Comparison of ENCODE assay signal across 2 cellular contexts in the genomic region with DNA sequence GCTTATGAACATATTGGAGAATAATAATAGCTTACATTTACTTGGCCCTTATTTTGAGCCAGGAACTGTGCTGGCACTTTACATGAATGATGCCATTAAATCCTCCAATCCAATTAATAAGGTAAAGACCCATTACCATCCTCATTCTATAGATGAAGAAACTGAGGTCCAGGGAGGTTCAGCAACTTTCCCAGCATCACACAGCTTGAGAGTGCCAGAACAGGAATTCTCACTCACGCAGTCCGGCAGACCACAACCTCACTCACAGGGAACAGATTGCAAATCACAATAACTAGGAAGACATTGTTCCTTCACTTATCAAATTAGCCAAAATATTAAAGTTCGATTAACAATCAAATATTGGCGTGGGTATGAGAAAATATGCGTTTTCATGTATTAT.
TF ChIP-seq lines count a peak whose summit lies in the region.

No MANE protein-coding gene starts in this region.

TF ChIP-seq in A549, 52 proteins besides CTCF, POLR2A, EP300 and RAD21 (continued from another document):
- TF ChIP-seq, protein P1, sequence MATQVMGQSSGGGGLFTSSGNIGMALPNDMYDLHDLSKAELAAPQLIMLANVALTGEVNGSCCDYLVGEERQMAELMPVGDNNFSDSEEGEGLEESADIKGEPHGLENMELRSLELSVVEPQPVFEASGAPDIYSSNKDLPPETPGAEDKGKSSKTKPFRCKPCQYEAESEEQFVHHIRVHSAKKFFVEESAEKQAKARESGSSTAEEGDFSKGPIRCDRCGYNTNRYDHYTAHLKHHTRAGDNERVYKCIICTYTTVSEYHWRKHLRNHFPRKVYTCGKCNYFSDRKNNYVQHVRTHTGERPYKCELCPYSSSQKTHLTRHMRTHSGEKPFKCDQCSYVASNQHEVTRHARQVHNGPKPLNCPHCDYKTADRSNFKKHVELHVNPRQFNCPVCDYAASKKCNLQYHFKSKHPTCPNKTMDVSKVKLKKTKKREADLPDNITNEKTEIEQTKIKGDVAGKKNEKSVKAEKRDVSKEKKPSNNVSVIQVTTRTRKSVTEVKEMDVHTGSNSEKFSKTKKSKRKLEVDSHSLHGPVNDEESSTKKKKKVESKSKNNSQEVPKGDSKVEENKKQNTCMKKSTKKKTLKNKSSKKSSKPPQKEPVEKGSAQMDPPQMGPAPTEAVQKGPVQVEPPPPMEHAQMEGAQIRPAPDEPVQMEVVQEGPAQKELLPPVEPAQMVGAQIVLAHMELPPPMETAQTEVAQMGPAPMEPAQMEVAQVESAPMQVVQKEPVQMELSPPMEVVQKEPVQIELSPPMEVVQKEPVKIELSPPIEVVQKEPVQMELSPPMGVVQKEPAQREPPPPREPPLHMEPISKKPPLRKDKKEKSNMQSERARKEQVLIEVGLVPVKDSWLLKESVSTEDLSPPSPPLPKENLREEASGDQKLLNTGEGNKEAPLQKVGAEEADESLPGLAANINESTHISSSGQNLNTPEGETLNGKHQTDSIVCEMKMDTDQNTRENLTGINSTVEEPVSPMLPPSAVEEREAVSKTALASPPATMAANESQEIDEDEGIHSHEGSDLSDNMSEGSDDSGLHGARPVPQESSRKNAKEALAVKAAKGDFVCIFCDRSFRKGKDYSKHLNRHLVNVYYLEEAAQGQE (IDR thresholded peaks at IDR 0.05), result no peak
- TF ChIP-seq, protein P2, sequence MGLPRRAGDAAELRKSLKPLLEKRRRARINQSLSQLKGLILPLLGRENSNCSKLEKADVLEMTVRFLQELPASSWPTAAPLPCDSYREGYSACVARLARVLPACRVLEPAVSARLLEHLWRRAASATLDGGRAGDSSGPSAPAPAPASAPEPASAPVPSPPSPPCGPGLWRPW (IDR thresholded peaks at IDR 0.05), result no peak
- TF ChIP-seq ZFP36 (IDR thresholded peaks at IDR 0.05; ENCODE audit: borderline replicate concordance, partially characterized antibody), result peak; percentile 63
- TF ChIP-seq RARB (CRISPR knock-in tag; IDR thresholded peaks at IDR 0.05), result no peak
- TF ChIP-seq KDM1A (IDR thresholded peaks at IDR 0.05; ENCODE audit: low read depth), result peak; percentile 63; the same call in 1 of the 2 replicates
- TF ChIP-seq ESRRA (IDR thresholded peaks at IDR 0.05; ENCODE audit: borderline replicate concordance, low read length), result no peak
- TF ChIP-seq, protein P3, sequence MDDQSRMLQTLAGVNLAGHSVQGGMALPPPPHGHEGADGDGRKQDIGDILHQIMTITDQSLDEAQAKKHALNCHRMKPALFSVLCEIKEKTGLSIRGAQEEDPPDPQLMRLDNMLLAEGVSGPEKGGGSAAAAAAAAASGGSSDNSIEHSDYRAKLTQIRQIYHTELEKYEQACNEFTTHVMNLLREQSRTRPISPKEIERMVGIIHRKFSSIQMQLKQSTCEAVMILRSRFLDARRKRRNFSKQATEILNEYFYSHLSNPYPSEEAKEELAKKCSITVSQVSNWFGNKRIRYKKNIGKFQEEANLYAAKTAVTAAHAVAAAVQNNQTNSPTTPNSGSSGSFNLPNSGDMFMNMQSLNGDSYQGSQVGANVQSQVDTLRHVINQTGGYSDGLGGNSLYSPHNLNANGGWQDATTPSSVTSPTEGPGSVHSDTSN (IDR thresholded peaks at IDR 0.05), result no peak
- TF ChIP-seq HDAC2 (IDR thresholded peaks at IDR 0.05), result 0 out of 2 replicates have a peak, but pooled peaks have one; percentile 35
- peak; percentile 7; the same call in 1 of the 2 replicates for TF ChIP-seq HOXB5 (CRISPR knock-in tag; IDR thresholded peaks at IDR 0.05)
- no peak for TF ChIP-seq CBX2 (IDR thresholded peaks at IDR 0.05; ENCODE audit: borderline replicate concordance, low read depth)
- TF ChIP-seq HOXB13 (CRISPR knock-in tag; IDR thresholded peaks at IDR 0.05; ENCODE audit: low read depth), result 0 out of 2 replicates have a peak, but pooled peaks have one; percentile 10

TF ChIP-seq in WTC11, 78 proteins besides CTCF, POLR2A, EP300 and RAD21 (continued from another document):
- TF ChIP-seq, protein P4, sequence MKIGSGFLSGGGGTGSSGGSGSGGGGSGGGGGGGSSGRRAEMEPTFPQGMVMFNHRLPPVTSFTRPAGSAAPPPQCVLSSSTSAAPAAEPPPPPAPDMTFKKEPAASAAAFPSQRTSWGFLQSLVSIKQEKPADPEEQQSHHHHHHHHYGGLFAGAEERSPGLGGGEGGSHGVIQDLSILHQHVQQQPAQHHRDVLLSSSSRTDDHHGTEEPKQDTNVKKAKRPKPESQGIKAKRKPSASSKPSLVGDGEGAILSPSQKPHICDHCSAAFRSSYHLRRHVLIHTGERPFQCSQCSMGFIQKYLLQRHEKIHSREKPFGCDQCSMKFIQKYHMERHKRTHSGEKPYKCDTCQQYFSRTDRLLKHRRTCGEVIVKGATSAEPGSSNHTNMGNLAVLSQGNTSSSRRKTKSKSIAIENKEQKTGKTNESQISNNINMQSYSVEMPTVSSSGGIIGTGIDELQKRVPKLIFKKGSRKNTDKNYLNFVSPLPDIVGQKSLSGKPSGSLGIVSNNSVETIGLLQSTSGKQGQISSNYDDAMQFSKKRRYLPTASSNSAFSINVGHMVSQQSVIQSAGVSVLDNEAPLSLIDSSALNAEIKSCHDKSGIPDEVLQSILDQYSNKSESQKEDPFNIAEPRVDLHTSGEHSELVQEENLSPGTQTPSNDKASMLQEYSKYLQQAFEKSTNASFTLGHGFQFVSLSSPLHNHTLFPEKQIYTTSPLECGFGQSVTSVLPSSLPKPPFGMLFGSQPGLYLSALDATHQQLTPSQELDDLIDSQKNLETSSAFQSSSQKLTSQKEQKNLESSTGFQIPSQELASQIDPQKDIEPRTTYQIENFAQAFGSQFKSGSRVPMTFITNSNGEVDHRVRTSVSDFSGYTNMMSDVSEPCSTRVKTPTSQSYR (CRISPR knock-in tag; IDR thresholded peaks at IDR 0.05), result no peak
- TF ChIP-seq, protein P5, sequence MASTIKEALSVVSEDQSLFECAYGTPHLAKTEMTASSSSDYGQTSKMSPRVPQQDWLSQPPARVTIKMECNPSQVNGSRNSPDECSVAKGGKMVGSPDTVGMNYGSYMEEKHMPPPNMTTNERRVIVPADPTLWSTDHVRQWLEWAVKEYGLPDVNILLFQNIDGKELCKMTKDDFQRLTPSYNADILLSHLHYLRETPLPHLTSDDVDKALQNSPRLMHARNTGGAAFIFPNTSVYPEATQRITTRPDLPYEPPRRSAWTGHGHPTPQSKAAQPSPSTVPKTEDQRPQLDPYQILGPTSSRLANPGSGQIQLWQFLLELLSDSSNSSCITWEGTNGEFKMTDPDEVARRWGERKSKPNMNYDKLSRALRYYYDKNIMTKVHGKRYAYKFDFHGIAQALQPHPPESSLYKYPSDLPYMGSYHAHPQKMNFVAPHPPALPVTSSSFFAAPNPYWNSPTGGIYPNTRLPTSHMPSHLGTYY (CRISPR knock-in tag; IDR thresholded peaks at IDR 0.05), result no peak
- no peak for TF ChIP-seq HMGA2 (CRISPR knock-in tag; IDR thresholded peaks at IDR 0.05)
- TF ChIP-seq, protein P6, sequence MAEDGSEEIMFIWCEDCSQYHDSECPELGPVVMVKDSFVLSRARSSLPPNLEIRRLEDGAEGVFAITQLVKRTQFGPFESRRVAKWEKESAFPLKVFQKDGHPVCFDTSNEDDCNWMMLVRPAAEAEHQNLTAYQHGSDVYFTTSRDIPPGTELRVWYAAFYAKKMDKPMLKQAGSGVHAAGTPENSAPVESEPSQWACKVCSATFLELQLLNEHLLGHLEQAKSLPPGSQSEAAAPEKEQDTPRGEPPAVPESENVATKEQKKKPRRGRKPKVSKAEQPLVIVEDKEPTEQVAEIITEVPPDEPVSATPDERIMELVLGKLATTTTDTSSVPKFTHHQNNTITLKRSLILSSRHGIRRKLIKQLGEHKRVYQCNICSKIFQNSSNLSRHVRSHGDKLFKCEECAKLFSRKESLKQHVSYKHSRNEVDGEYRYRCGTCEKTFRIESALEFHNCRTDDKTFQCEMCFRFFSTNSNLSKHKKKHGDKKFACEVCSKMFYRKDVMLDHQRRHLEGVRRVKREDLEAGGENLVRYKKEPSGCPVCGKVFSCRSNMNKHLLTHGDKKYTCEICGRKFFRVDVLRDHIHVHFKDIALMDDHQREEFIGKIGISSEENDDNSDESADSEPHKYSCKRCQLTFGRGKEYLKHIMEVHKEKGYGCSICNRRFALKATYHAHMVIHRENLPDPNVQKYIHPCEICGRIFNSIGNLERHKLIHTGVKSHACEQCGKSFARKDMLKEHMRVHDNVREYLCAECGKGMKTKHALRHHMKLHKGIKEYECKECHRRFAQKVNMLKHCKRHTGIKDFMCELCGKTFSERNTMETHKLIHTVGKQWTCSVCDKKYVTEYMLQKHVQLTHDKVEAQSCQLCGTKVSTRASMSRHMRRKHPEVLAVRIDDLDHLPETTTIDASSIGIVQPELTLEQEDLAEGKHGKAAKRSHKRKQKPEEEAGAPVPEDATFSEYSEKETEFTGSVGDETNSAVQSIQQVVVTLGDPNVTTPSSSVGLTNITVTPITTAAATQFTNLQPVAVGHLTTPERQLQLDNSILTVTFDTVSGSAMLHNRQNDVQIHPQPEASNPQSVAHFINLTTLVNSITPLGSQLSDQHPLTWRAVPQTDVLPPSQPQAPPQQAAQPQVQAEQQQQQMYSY (CRISPR knock-in tag; IDR thresholded peaks at IDR 0.05), result no peak
- no peak for TF ChIP-seq ATF1 (CRISPR knock-in tag; IDR thresholded peaks at IDR 0.05)
- no peak for TF ChIP-seq RORB (CRISPR knock-in tag; IDR thresholded peaks at IDR 0.05)
- no peak for TF ChIP-seq TEAD1 (CRISPR knock-in tag; IDR thresholded peaks at IDR 0.05)
